17 cellular contexts compared by ENCODE assay signal in genomic region chr11:97254790-97255189, GRCh38.
DNase-seq lines count a peak whose midpoint lies in the region; ATAC-seq and TF ChIP-seq lines count a peak whose summit lies in the region.
"Had no signal": no experiment of that assay in that cellular context is flagged by ENCODE, and none has a peak within 500 bp of the region (broad histone marks: within the 10 kb centered on the region; RNA-seq: fewer than 3 reads in every experiment).

No MANE protein-coding gene starts in this region.

- H3K4me1 ChIP-seq in heart left ventricle, result peaks cover 0 to 12% (median 0%) of the 10 kb centered on the region in 12 donors
- no peaks in the 10 kb centered on the region for H3K4me1 ChIP-seq in right atrium auricular region
- peaks cover 11% of the 10 kb centered on the region for H3K4me1 ChIP-seq in left ventricle myocardium inferior
- H3K4me1 ChIP-seq in skeletal muscle tissue (ENCODE audit: control insufficient read depth in 3 of 3, insufficient read depth in 3 of 3, low read length in 3 of 3), result peaks cover 0 to 2% (median 0%) of the 10 kb centered on the region in 3 donors
- H3K4me1 ChIP-seq: BLaER1, Caco-2 had no signal

- peak; percentile 66 to 90 (median 76) for ATAC-seq in heart left ventricle
- ATAC-seq: CD8-positive, alpha-beta T cell had no signal

- DNase-seq in heart left ventricle (no peak), right atrium auricular region (ENCODE audit: low spot score) (no peak), NCI-H345 treated with DMSO at 0.1 percent for 48 hours (lab: John Stamatoyannopoulos, UW; ENCODE audit: unreplicated experiment) (peak; percentile 30), left ventricle myocardium inferior (no peak), NCI-H526 (lab: John Stamatoyannopoulos, UW) (no peak)
- no peak for DNase-seq in activated CD4-positive, alpha-beta T cell treated with anti-CD3 and anti-CD28 coated beads, Interleukin-2, amount 50 U/mL, for 4 hours
- DNase-seq: Caco-2; CD4-positive, CD25-positive, alpha-beta regulatory T cell; CD8-positive, alpha-beta T cell; DMS153; DND-41; GM23248; H7; HCEC 1CT had no signal

- H3K36me3 ChIP-seq in heart left ventricle, result no peaks in the 10 kb centered on the region
- no peaks in the 10 kb centered on the region for H3K36me3 ChIP-seq in right atrium auricular region
- no peaks in the 10 kb centered on the region for H3K36me3 ChIP-seq in left ventricle myocardium inferior
- no peaks in the 10 kb centered on the region for H3K36me3 ChIP-seq in skeletal muscle tissue (ENCODE audit: control insufficient read depth in 3 of 3, insufficient read depth in 3 of 3, low read length in 3 of 3)
- H3K36me3 ChIP-seq: BLaER1 had no signal

- no peak for TF ChIP-seq POLR2A in heart left ventricle (IDR thresholded peaks at IDR 0.05)

- no peaks in the 10 kb centered on the region for H3K27me3 ChIP-seq in heart left ventricle
- no peaks in the 10 kb centered on the region for H3K27me3 ChIP-seq in right atrium auricular region
- H3K27me3 ChIP-seq in left ventricle myocardium inferior (ENCODE audit: low read depth), result no peaks in the 10 kb centered on the region
- H3K27me3 ChIP-seq in skeletal muscle tissue (ENCODE audit: control insufficient read depth in 3 of 3, insufficient read depth in 3 of 3, low read length in 3 of 3), result no peaks in the 10 kb centered on the region
- H3K27me3 ChIP-seq: BLaER1 had no signal

- intact Hi-C loops in heart left ventricle (cut with DNase I), result no loop called here
- intact Hi-C loops in left ventricle myocardium inferior (cut with micrococcal nuclease), result no loop called here

- H3K9ac ChIP-seq in skeletal muscle tissue (ENCODE audit: low read depth in 1 of 3, low read length in 3 of 3), result no peak overlapping the region
- H3K9ac ChIP-seq: BLaER1, GM23248 had no signal

- no peak for TF ChIP-seq CTCF in heart left ventricle (IDR thresholded peaks at IDR 0.05)
- TF ChIP-seq CTCF in right atrium auricular region (IDR thresholded peaks at IDR 0.05), result no peak
- TF ChIP-seq CTCF in left ventricle myocardium inferior (IDR thresholded peaks at IDR 0.05; ENCODE audit: borderline replicate concordance), result no peak

- H3K4me3 ChIP-seq in heart left ventricle, result no peak overlapping the region
- no peak overlapping the region for H3K4me3 ChIP-seq in right atrium auricular region
- H3K4me3 ChIP-seq in left ventricle myocardium inferior, result no peak overlapping the region
- no peak overlapping the region for H3K4me3 ChIP-seq in skeletal muscle tissue (ENCODE audit: low read length in 3 of 3)
- H3K4me3 ChIP-seq: BLaER1, GM23248 had no signal

- H3K27ac ChIP-seq in heart left ventricle (peak overlapping the region in 7 of 12 donors; percentile 7 to 59 (median 46)), right atrium auricular region (no peak overlapping the region), left ventricle myocardium inferior (replicated peaks) (peak overlapping the region; percentile 48), skeletal muscle tissue (ENCODE audit: low read depth, low read length) (peak overlapping the region; percentile 4)
- H3K27ac ChIP-seq: BLaER1, C4-2B, GM23248 had no signal

- WGBS in heart left ventricle, 4 donors, result 10 to 18% (median 15%) methylated on average over 1 of the region's 1 CpG

- H3K9me3 ChIP-seq in heart left ventricle (no peaks in the 10 kb centered on the region), right atrium auricular region (no peaks in the 10 kb centered on the region), left ventricle myocardium inferior (replicated peaks) (no peaks in the 10 kb centered on the region), skeletal muscle tissue (ENCODE audit: control insufficient read depth in 3 of 3, low read length in 3 of 3) (no peaks in the 10 kb centered on the region)
- H3K9me3 ChIP-seq: BLaER1, Caco-2 had no signal

Comparison
In these comparisons a context has a peak if more than half of its experiments do, and no peak if none do; other contexts are left out.
1. H3K27ac ChIP-seq: peak in heart left ventricle (7 of 12), left ventricle myocardium inferior (single experiment) and skeletal muscle tissue (single experiment); none in right atrium auricular region (0 of 2).